In the genomic region with DNA sequence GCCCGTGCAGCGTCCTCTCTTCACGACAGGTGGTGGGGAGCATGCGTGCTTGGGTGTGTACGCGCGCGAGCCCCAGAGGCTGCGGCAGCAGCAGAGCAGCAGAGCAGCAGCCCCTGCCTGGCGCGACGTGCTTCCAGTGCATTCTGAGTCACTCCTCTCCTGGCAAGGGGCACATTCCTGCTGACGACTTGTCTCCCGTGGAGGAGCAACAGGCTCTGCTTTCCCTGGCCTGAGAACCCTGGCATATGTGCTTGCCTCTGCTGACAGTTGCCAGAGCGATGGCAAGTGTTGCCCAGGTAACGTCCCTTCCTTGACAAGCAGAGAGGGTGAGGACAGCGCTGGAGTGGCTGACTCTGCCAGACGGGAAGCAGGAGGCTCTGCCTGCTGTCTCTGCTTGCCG, we compare ENCODE assay signal across 2 cellular contexts.
A peak's percentile ranks its signal among the peaks of the same experiment; 100 is the strongest.
TF ChIP-seq lines count a peak whose summit lies in the region.

No MANE protein-coding gene starts in this region.

TF ChIP-seq in SK-N-SH, 30 proteins besides CTCF, POLR2A, EP300 and RAD21 (continued from another document and continues in another):
- peak; percentile 89 for TF ChIP-seq MXI1 (IDR thresholded peaks at IDR 0.05; ENCODE audit: low read depth, low read length)
- TF ChIP-seq RXRA (IDR thresholded peaks at IDR 0.05; ENCODE audit: borderline replicate concordance, low read depth) = no peak
- TF ChIP-seq FOXJ3 (CRISPR knock-in tag; IDR thresholded peaks at IDR 0.05) = no peak
- TF ChIP-seq, protein P1, sequence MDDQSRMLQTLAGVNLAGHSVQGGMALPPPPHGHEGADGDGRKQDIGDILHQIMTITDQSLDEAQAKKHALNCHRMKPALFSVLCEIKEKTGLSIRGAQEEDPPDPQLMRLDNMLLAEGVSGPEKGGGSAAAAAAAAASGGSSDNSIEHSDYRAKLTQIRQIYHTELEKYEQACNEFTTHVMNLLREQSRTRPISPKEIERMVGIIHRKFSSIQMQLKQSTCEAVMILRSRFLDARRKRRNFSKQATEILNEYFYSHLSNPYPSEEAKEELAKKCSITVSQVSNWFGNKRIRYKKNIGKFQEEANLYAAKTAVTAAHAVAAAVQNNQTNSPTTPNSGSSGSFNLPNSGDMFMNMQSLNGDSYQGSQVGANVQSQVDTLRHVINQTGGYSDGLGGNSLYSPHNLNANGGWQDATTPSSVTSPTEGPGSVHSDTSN (IDR thresholded peaks at IDR 0.05) = peak; percentile 74
- TF ChIP-seq SIN3A (IDR thresholded peaks at IDR 0.05; ENCODE audit: borderline replicate concordance, low read depth, low read length) = 0 out of 2 replicates have a peak, but pooled peaks have one; percentile 59
- TF ChIP-seq, protein P2, sequence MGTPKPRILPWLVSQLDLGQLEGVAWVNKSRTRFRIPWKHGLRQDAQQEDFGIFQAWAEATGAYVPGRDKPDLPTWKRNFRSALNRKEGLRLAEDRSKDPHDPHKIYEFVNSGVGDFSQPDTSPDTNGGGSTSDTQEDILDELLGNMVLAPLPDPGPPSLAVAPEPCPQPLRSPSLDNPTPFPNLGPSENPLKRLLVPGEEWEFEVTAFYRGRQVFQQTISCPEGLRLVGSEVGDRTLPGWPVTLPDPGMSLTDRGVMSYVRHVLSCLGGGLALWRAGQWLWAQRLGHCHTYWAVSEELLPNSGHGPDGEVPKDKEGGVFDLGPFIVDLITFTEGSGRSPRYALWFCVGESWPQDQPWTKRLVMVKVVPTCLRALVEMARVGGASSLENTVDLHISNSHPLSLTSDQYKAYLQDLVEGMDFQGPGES (IDR thresholded peaks at IDR 0.05; ENCODE audit: low read depth, low read length) = no peak
- no peak for TF ChIP-seq GATA2 (CRISPR knock-in tag; IDR thresholded peaks at IDR 0.05)
- TF ChIP-seq TAF1 (IDR thresholded peaks at IDR 0.05; ENCODE audit: borderline replicate concordance, low read depth, low read length) = no peak
- no peak for TF ChIP-seq GABPA (IDR thresholded peaks at IDR 0.05; ENCODE audit: low read depth)
- TF ChIP-seq POLR2AphosphoS5 (IDR thresholded peaks at IDR 0.05; ENCODE audit: low read depth, low read length) = no peak; the same call in 1 of the 2 replicates
- TF ChIP-seq FOXM1 (IDR thresholded peaks at IDR 0.05; ENCODE audit: low read depth) = no peak
- TF ChIP-seq YY1 (IDR thresholded peaks at IDR 0.05; ENCODE audit: low read depth) = no peak
- no peak for TF ChIP-seq TEAD4 (IDR thresholded peaks at IDR 0.05; ENCODE audit: borderline replicate concordance, insufficient read depth)
- TF ChIP-seq JUND (IDR thresholded peaks at IDR 0.05) = peak; percentile 44; the same call in 1 of the 2 replicates
- peak; percentile 40; the same call in 1 of the 2 replicates for TF ChIP-seq NFIC (IDR thresholded peaks at IDR 0.05; ENCODE audit: borderline replicate concordance)
- TF ChIP-seq, protein P3, sequence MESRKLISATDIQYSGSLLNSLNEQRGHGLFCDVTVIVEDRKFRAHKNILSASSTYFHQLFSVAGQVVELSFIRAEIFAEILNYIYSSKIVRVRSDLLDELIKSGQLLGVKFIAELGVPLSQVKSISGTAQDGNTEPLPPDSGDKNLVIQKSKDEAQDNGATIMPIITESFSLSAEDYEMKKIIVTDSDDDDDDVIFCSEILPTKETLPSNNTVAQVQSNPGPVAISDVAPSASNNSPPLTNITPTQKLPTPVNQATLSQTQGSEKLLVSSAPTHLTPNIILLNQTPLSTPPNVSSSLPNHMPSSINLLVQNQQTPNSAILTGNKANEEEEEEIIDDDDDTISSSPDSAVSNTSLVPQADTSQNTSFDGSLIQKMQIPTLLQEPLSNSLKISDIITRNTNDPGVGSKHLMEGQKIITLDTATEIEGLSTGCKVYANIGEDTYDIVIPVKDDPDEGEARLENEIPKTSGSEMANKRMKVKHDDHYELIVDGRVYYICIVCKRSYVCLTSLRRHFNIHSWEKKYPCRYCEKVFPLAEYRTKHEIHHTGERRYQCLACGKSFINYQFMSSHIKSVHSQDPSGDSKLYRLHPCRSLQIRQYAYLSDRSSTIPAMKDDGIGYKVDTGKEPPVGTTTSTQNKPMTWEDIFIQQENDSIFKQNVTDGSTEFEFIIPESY (IDR thresholded peaks at IDR 0.05; ENCODE audit: borderline replicate concordance, low read depth) = no peak
- TF ChIP-seq, protein P4, sequence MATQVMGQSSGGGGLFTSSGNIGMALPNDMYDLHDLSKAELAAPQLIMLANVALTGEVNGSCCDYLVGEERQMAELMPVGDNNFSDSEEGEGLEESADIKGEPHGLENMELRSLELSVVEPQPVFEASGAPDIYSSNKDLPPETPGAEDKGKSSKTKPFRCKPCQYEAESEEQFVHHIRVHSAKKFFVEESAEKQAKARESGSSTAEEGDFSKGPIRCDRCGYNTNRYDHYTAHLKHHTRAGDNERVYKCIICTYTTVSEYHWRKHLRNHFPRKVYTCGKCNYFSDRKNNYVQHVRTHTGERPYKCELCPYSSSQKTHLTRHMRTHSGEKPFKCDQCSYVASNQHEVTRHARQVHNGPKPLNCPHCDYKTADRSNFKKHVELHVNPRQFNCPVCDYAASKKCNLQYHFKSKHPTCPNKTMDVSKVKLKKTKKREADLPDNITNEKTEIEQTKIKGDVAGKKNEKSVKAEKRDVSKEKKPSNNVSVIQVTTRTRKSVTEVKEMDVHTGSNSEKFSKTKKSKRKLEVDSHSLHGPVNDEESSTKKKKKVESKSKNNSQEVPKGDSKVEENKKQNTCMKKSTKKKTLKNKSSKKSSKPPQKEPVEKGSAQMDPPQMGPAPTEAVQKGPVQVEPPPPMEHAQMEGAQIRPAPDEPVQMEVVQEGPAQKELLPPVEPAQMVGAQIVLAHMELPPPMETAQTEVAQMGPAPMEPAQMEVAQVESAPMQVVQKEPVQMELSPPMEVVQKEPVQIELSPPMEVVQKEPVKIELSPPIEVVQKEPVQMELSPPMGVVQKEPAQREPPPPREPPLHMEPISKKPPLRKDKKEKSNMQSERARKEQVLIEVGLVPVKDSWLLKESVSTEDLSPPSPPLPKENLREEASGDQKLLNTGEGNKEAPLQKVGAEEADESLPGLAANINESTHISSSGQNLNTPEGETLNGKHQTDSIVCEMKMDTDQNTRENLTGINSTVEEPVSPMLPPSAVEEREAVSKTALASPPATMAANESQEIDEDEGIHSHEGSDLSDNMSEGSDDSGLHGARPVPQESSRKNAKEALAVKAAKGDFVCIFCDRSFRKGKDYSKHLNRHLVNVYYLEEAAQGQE (IDR thresholded peaks at IDR 0.05; ENCODE audit: low read depth, low read length) = no peak
- no peak for TF ChIP-seq CHD2 (IDR thresholded peaks at IDR 0.05; ENCODE audit: low read length, partially characterized antibody)
- TF ChIP-seq, protein P5, sequence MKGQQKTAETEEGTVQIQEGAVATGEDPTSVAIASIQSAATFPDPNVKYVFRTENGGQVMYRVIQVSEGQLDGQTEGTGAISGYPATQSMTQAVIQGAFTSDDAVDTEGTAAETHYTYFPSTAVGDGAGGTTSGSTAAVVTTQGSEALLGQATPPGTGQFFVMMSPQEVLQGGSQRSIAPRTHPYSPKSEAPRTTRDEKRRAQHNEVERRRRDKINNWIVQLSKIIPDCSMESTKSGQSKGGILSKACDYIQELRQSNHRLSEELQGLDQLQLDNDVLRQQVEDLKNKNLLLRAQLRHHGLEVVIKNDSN (IDR thresholded peaks at IDR 0.05; ENCODE audit: borderline replicate concordance, low read depth) = no peak
- TF ChIP-seq FOSL2 (IDR thresholded peaks at IDR 0.05; ENCODE audit: borderline replicate concordance, low read depth) = peak; percentile 69; the same call in 1 of the 2 replicates
- TF ChIP-seq TCF12 (IDR thresholded peaks at IDR 0.05) = peak; percentile 78
- no peak for TF ChIP-seq NRF1 (IDR thresholded peaks at IDR 0.05; ENCODE audit: low read depth, low read length)
- no peak for TF ChIP-seq SMC3 (IDR thresholded peaks at IDR 0.05; ENCODE audit: low read depth, low read length)

TF ChIP-seq in WTC11, 78 proteins besides CTCF, POLR2A, EP300 and RAD21 (continued from another document):
- TF ChIP-seq, protein P6, sequence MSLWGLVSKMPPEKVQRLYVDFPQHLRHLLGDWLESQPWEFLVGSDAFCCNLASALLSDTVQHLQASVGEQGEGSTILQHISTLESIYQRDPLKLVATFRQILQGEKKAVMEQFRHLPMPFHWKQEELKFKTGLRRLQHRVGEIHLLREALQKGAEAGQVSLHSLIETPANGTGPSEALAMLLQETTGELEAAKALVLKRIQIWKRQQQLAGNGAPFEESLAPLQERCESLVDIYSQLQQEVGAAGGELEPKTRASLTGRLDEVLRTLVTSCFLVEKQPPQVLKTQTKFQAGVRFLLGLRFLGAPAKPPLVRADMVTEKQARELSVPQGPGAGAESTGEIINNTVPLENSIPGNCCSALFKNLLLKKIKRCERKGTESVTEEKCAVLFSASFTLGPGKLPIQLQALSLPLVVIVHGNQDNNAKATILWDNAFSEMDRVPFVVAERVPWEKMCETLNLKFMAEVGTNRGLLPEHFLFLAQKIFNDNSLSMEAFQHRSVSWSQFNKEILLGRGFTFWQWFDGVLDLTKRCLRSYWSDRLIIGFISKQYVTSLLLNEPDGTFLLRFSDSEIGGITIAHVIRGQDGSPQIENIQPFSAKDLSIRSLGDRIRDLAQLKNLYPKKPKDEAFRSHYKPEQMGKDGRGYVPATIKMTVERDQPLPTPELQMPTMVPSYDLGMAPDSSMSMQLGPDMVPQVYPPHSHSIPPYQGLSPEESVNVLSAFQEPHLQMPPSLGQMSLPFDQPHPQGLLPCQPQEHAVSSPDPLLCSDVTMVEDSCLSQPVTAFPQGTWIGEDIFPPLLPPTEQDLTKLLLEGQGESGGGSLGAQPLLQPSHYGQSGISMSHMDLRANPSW (CRISPR knock-in tag; conservative IDR thresholded peaks at IDR 0.05; ENCODE audit: low read depth) = no peak
- TF ChIP-seq MXD4 (CRISPR knock-in tag; IDR thresholded peaks at IDR 0.05; ENCODE audit: borderline replicate concordance) (no peak), ZNF219 (CRISPR knock-in tag; IDR thresholded peaks at IDR 0.05; ENCODE audit: borderline replicate concordance) (no peak), CREB1 (CRISPR knock-in tag; IDR thresholded peaks at IDR 0.05) (no peak), CREM (CRISPR knock-in tag; IDR thresholded peaks at IDR 0.05) (no peak), ZNF317 (CRISPR knock-in tag; IDR thresholded peaks at IDR 0.05; ENCODE audit: borderline replicate concordance, low read depth) (no peak), JAZF1 (CRISPR knock-in tag; IDR thresholded peaks at IDR 0.05) (no peak), NR3C1 (CRISPR knock-in tag; conservative IDR thresholded peaks at IDR 0.05; ENCODE audit: low read depth) (no peak), KAT7 (CRISPR knock-in tag; IDR thresholded peaks at IDR 0.05; ENCODE audit: borderline replicate concordance) (no peak)
- TF ChIP-seq, protein P7, sequence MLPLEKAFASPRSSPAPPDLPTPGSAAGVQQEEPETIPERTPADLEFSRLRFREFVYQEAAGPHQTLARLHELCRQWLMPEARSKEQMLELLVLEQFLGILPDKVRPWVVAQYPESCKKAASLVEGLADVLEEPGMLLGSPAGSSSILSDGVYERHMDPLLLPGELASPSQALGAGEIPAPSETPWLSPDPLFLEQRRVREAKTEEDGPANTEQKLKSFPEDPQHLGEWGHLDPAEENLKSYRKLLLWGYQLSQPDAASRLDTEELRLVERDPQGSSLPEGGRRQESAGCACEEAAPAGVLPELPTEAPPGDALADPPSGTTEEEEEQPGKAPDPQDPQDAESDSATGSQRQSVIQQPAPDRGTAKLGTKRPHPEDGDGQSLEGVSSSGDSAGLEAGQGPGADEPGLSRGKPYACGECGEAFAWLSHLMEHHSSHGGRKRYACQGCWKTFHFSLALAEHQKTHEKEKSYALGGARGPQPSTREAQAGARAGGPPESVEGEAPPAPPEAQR (CRISPR knock-in tag; IDR thresholded peaks at IDR 0.05) = no peak
- TF ChIP-seq, protein P8, sequence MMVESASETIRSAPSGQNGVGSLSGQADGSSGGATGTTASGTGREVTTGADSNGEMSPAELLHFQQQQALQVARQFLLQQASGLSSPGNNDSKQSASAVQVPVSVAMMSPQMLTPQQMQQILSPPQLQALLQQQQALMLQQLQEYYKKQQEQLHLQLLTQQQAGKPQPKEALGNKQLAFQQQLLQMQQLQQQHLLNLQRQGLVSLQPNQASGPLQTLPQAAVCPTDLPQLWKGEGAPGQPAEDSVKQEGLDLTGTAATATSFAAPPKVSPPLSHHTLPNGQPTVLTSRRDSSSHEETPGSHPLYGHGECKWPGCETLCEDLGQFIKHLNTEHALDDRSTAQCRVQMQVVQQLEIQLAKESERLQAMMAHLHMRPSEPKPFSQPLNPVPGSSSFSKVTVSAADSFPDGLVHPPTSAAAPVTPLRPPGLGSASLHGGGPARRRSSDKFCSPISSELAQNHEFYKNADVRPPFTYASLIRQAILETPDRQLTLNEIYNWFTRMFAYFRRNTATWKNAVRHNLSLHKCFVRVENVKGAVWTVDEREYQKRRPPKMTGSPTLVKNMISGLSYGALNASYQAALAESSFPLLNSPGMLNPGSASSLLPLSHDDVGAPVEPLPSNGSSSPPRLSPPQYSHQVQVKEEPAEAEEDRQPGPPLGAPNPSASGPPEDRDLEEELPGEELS (CRISPR knock-in tag; IDR thresholded peaks at IDR 0.05) = no peak
- TF ChIP-seq, protein P9, sequence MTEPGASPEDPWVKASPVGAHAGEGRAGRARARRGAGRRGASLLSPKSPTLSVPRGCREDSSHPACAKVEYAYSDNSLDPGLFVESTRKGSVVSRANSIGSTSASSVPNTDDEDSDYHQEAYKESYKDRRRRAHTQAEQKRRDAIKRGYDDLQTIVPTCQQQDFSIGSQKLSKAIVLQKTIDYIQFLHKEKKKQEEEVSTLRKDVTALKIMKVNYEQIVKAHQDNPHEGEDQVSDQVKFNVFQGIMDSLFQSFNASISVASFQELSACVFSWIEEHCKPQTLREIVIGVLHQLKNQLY (CRISPR knock-in tag; IDR thresholded peaks at IDR 0.05) = no peak
